In genomic region chr16:3576211-3576610, GRCh38 we compare ENCODE assay signal across 12 cellular contexts. TPM values are rescaled to one million over a fixed set of nuclear protein-coding genes. Genes with fewer than 3 reads are reported as not detected.
DNase-seq lines count a peak whose midpoint lies in the region; ATAC-seq and TF ChIP-seq lines count a peak whose summit lies in the region.
"Had no signal": no experiment of that assay in that cellular context is flagged by ENCODE, and none has a peak within 500 bp of the region (broad histone marks: within the 10 kb centered on the region; RNA-seq: fewer than 3 reads in every experiment).

No MANE protein-coding gene starts in this region.

- H3K4me1 Mint-ChIP-seq in CD8-positive, alpha-beta T cell (ENCODE audit: low read depth): peaks cover 65% of the 10 kb centered on the region
- H3K4me1 Mint-ChIP-seq in activated naive CD4-positive, alpha-beta T cell treated with anti-CD3 and anti-CD28 coated beads, Interleukin-2, amount 50 U/mL, for 24 hours: peaks cover 77% of the 10 kb centered on the region
- H3K4me1 Mint-ChIP-seq: endodermal cell had no signal

- peaks cover 35% of the 10 kb centered on the region for H3K36me3 Mint-ChIP-seq in CD8-positive, alpha-beta T cell
- H3K36me3 Mint-ChIP-seq in activated naive CD4-positive, alpha-beta T cell treated with anti-CD3 and anti-CD28 coated beads, Interleukin-2, amount 50 U/mL, for 24 hours: peaks cover 8% of the 10 kb centered on the region

- no peak for ATAC-seq in CD8-positive, alpha-beta T cell
- ATAC-seq in sciatic nerve (no peak), foreskin keratinocyte (no peak)

- CTCF ChIA-PET in CD8-positive, alpha-beta T cell (lab: Charles Lee): interaction anchor here (1.4 to 2.2 kb wide), 2 partner anchors 49 to 95 kb away, joined by 3 to 5 read pairs; no protein-coding TSS in a partner anchor

- peak overlapping the region; percentile 98 for H3K4me3 ChIP-seq in CD8-positive, alpha-beta T cell (ENCODE audit: low read depth, low read length)
- peak overlapping the region; percentile 83 for H3K4me3 ChIP-seq in Jurkat, Clone E6-1 (ENCODE audit: low read length)
- H3K4me3 ChIP-seq in skin epidermis (peak overlapping the region; percentile 17 to 41 (median 31)), ovary (no peak overlapping the region)

- no peak for TF ChIP-seq EP300 in ovary (IDR thresholded peaks at IDR 0.05)

- WGBS in ovary, 3 donors: 83 to 88% (median 87%) methylated on average over 11 of the region's 11 CpGs

- no peaks in the 10 kb centered on the region for H3K27me3 ChIP-seq in CD8-positive, alpha-beta T cell (ENCODE audit: insufficient read depth, low read length)
- H3K27me3 ChIP-seq in foreskin keratinocyte (no peaks in the 10 kb centered on the region), ovary (no peaks in the 10 kb centered on the region)
- H3K27me3 ChIP-seq: vagina had no signal

- peaks cover 53% of the 10 kb centered on the region for H3K4me1 ChIP-seq in CD8-positive, alpha-beta T cell (ENCODE audit: insufficient read depth, low read length)
- no peaks in the 10 kb centered on the region for H3K4me1 ChIP-seq in foreskin keratinocyte
- no peaks in the 10 kb centered on the region for H3K4me1 ChIP-seq in ovary (ENCODE audit: insufficient read depth)

- no peak for TF ChIP-seq POLR2A in ovary (IDR thresholded peaks at IDR 0.05)

- H3K9me3 Mint-ChIP-seq in CD8-positive, alpha-beta T cell: no peaks in the 10 kb centered on the region
- H3K9me3 Mint-ChIP-seq in activated naive CD4-positive, alpha-beta T cell treated with anti-CD3 and anti-CD28 coated beads, Interleukin-2, amount 50 U/mL, for 24 hours: no peaks in the 10 kb centered on the region

- no peaks in the 10 kb centered on the region for H3K27me3 Mint-ChIP-seq in CD8-positive, alpha-beta T cell (ENCODE audit: low read depth)
- H3K27me3 Mint-ChIP-seq in activated naive CD4-positive, alpha-beta T cell treated with anti-CD3 and anti-CD28 coated beads, Interleukin-2, amount 50 U/mL, for 24 hours: no peaks in the 10 kb centered on the region

- peak overlapping the region; percentile 75 for H3K27ac ChIP-seq in CD8-positive, alpha-beta T cell (ENCODE audit: low read depth, low read length)
- H3K27ac ChIP-seq in skin epidermis (peak overlapping the region in 10 of 21 experiments; percentile 18 to 95 (median 84)), foreskin keratinocyte (no peak overlapping the region), ovary (no peak overlapping the region)
- H3K27ac ChIP-seq: vagina had no signal

- POLR2A ChIA-PET in CD8-positive, alpha-beta T cell (lab: Charles Lee): interaction anchor here (0.8 kb wide), 1 partner anchor 35 kb away, joined by 3 read pairs; the partner anchor contains the start of gene SLX4

- H3K4me3 Mint-ChIP-seq in CD8-positive, alpha-beta T cell: peak overlapping the region; percentile 98
- H3K4me3 Mint-ChIP-seq in activated naive CD4-positive, alpha-beta T cell treated with anti-CD3 and anti-CD28 coated beads, Interleukin-2, amount 50 U/mL, for 24 hours: peak overlapping the region; percentile 91
- H3K4me3 Mint-ChIP-seq: endodermal cell had no signal

- H3K27ac Mint-ChIP-seq in CD8-positive, alpha-beta T cell: peak overlapping the region; percentile 97
- peak overlapping the region; percentile 96 for H3K27ac Mint-ChIP-seq in activated naive CD4-positive, alpha-beta T cell treated with anti-CD3 and anti-CD28 coated beads, Interleukin-2, amount 50 U/mL, for 24 hours
- H3K27ac Mint-ChIP-seq: endodermal cell had no signal

- peak in 4 of 7 experiments; percentile 23 to 58 (median 28) for DNase-seq in CD8-positive, alpha-beta T cell
- no peak for DNase-seq in Jurkat, Clone E6-1 (ENCODE audit: low read depth, low spot score)
- no peak for DNase-seq in sciatic nerve (ENCODE audit: low spot score)
- no peak for DNase-seq in foreskin keratinocyte
- no peak for DNase-seq in GDM1 (lab: John Stamatoyannopoulos, UW)
- DNase-seq in ovary: no peak
- DNase-seq: endodermal cell, mesendoderm, RPMI8226 had no signal

- H3K9me3 ChIP-seq in CD8-positive, alpha-beta T cell (ENCODE audit: low read length): no peaks in the 10 kb centered on the region
- H3K9me3 ChIP-seq in ovary: no peaks in the 10 kb centered on the region
- H3K9me3 ChIP-seq: vagina had no signal

- intact Hi-C loops in CD8-positive, alpha-beta T cell (cut with DNase I, micrococcal nuclease): loop anchor here in 1 of 2 experiments (5.0 kb wide), 1 partner anchor 74 kb away; the partner anchor contains the start of gene CLUAP1
- intact Hi-C loops in sciatic nerve (cut with DNase I) (no loop called here), ovary (cut with DNase I) (no loop called here)

- no peak for TF ChIP-seq CTCF in CD8-positive, alpha-beta T cell (IDR thresholded peaks at IDR 0.05)
- TF ChIP-seq CTCF in foreskin keratinocyte (conservative IDR thresholded peaks at IDR 0.05) (no peak), ovary (IDR thresholded peaks at IDR 0.05) (no peak)

- no peaks in the 10 kb centered on the region for H3K36me3 ChIP-seq in CD8-positive, alpha-beta T cell (ENCODE audit: insufficient read depth, low read length)
- H3K36me3 ChIP-seq in ovary: no peaks in the 10 kb centered on the region
- H3K36me3 ChIP-seq: vagina had no signal

RNA-seq across cellular contexts. Expression of gene NLRC3, which starts 1.0 kb away (rescaled TPM):
- total RNA-seq in CD8-positive, alpha-beta T cell: 10 to 100 TPM; 39.5 to 42.9 TPM
- polyA plus RNA-seq in Jurkat, Clone E6-1 (2012; ENCODE audit: insufficient read depth, insufficient read length): 7.5 TPM
- total RNA-seq in sciatic nerve (1.6 TPM), foreskin keratinocyte (not detected in 2 replicates), ovary (1 to 10 TPM in 1 of 7 donors, under 1 TPM in 6; 0.10 to 1.3 (median 0.23) TPM)
- polyA plus RNA-seq in foreskin keratinocyte (not detected in 2 replicates), ovary (under 1 TPM; 0.17 to 0.77 TPM)

RNA-seq across cellular contexts. Expression of gene SLX4, which starts 35.2 kb away (rescaled TPM):
- total RNA-seq in CD8-positive, alpha-beta T cell: 1 to 10 TPM; 5.1 to 5.2 TPM
- polyA plus RNA-seq in Jurkat, Clone E6-1 (2012; ENCODE audit: insufficient read depth, insufficient read length): 6.7 TPM
- total RNA-seq in sciatic nerve (6.5 TPM), foreskin keratinocyte (7.4 and 7.6 TPM in 2 replicates), ovary (1 to 10 TPM; 2.3 to 4.9 (median 3.3) TPM)
- polyA plus RNA-seq in foreskin keratinocyte (2.0 and 2.4 TPM in 2 replicates), ovary (1 to 10 TPM; 1.7 to 2.7 TPM)

Comparison
In these comparisons a context has a peak if more than half of its experiments do, and no peak if none do; other contexts are left out.
1. DNase-seq: peak in CD8-positive, alpha-beta T cell (4 of 7); none in Jurkat, Clone E6-1 (single experiment), sciatic nerve (single experiment), foreskin keratinocyte (0 of 2), GDM1 (single experiment) and ovary (0 of 5).
2. RNA of gene NLRC3, which starts 1.0 kb away (total RNA-seq): 39.5 to 42.9 TPM in CD8-positive, alpha-beta T cell; 1.6 TPM in sciatic nerve (single experiment), 0.10 to 1.3 TPM in ovary and not detected in foreskin keratinocyte; every median in the first group is over 10 times any median in the second.